Comparison of ENCODE assay signal across 13 cellular contexts in the genomic region with DNA sequence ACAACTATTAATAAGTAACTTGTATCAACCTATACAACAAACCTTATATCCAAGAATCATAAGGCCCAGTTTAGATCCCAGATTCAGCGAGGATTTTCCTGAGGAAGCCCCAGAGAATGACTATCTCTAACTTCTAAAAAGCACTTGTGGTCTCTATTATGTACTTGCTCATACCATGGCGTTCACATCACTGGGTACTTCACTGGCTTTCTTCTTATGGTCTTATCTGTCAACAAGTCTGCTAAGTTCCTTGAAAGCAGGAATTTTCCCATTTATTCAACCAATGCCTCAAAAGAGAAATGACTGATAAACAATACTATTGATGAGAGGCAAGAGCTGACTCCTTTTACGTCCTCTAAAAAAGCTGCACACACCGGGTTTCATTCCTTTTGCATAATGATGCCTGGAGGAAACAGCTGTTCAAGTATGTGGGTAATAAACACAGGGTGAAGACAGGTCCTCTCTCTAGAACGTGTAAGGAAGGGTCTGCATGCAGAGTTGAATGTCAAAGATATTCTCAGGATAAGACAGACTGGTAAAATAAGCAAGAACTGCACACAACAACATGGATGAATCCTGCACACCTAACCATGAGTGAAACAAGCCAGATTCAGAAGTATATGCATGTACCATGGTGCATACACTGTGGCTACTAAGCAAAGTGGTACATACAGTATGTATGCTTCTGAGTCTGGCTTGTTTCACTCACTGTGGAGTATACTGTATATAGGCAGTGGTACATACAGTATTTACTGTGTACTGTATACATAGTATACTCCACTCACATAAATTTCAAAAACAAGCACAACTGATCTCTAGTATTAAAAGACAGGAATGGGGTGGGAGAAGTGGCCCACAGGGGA. TPM values are rescaled to one million over a fixed set of nuclear protein-coding genes. Genes with fewer than 3 reads are reported as not detected.
DNase-seq lines count a peak whose midpoint lies in the region; ATAC-seq, FAIRE-seq and TF ChIP-seq lines count a peak whose summit lies in the region.
"Had no signal": no experiment of that assay in that cellular context is flagged by ENCODE, and none has a peak within 500 bp of the region (broad histone marks: within the 10 kb centered on the region; RNA-seq: fewer than 3 reads in every experiment).

No MANE protein-coding gene starts in this region.

- H3K4me1 Mint-ChIP-seq in astrocyte (ENCODE audit: low read depth, unreplicated experiment) (peaks cover 48% of the 10 kb centered on the region), Caco-2 (ENCODE audit: low read depth, unreplicated experiment) (peaks cover 32% of the 10 kb centered on the region)

- no peaks in the 10 kb centered on the region for H3K27me3 Mint-ChIP-seq in astrocyte (ENCODE audit: low read depth, unreplicated experiment)
- no peaks in the 10 kb centered on the region for H3K27me3 Mint-ChIP-seq in Caco-2 (ENCODE audit: insufficient read depth, unreplicated experiment)

- H3K4me2 ChIP-seq in astrocyte (ENCODE audit: low read length): no peak overlapping the region
- H3K4me2 ChIP-seq: neural progenitor cell had no signal

- H3K9ac ChIP-seq in astrocyte (ENCODE audit: low read length): no peak overlapping the region
- H3K9ac ChIP-seq: neural progenitor cell had no signal

- H3K36me3 Mint-ChIP-seq in astrocyte (ENCODE audit: low read depth, unreplicated experiment) (no peaks in the 10 kb centered on the region), Caco-2 (ENCODE audit: insufficient read depth, unreplicated experiment) (peaks cover 20% of the 10 kb centered on the region)

- no peak overlapping the region for H2AFZ ChIP-seq in astrocyte (ENCODE audit: low read depth, low read length)
- H2AFZ ChIP-seq: neural progenitor cell had no signal

- peaks cover 100% of the 10 kb centered on the region for H3K79me2 ChIP-seq in astrocyte (ENCODE audit: insufficient read depth, low read length)

- H3K4me1 ChIP-seq in astrocyte (ENCODE audit: insufficient read depth, low read length): no peaks in the 10 kb centered on the region
- peaks cover 9% of the 10 kb centered on the region; the same call in 1 of the 2 replicates for H3K4me1 ChIP-seq in Caco-2
- H3K4me1 ChIP-seq in left lung: peaks cover 1 to 75% of the 10 kb centered on the region in 2 donors

- H3K27ac ChIP-seq in astrocyte (ENCODE audit: low read depth, low read length) (no peak overlapping the region), left lung (no peak overlapping the region)
- H3K27ac ChIP-seq: neural progenitor cell had no signal

- H3K4me3 Mint-ChIP-seq in astrocyte (ENCODE audit: unreplicated experiment) (no peak overlapping the region), Caco-2 (ENCODE audit: unreplicated experiment) (no peak overlapping the region)
- H3K4me3 Mint-ChIP-seq: neural progenitor cell had no signal

- H3K27ac Mint-ChIP-seq in astrocyte (ENCODE audit: unreplicated experiment) (no peak overlapping the region), Caco-2 (ENCODE audit: unreplicated experiment) (no peak overlapping the region)
- H3K27ac Mint-ChIP-seq: neural progenitor cell had no signal

- intact Hi-C loops in posterior vena cava (cut with DNase I): no loop called here
- intact Hi-C loops in Caco-2 (cut with micrococcal nuclease; ENCODE audit: unreplicated experiment): no loop called here
- intact Hi-C loops in left lung (cut with DNase I): loop anchor here in 1 of 2 donors (10.0 kb wide), 1 partner anchor 55 kb away; no protein-coding TSS in a partner anchor

- ATAC-seq in GM19463 (IDR thresholded peaks at IDR 0.05; ENCODE audit: unreplicated experiment) (peak; percentile 62), HG02981 (IDR thresholded peaks at IDR 0.05; ENCODE audit: unreplicated experiment) (peak; percentile 46), left lung (no peak)

- CTCF ChIA-PET in Caco-2 (lab: Charles Lee): no interaction called here

- no peaks in the 10 kb centered on the region for H3K9me3 Mint-ChIP-seq in astrocyte (ENCODE audit: unreplicated experiment)
- no peaks in the 10 kb centered on the region for H3K9me3 Mint-ChIP-seq in Caco-2 (ENCODE audit: unreplicated experiment)
- H3K9me3 Mint-ChIP-seq: neural progenitor cell had no signal

- peak; percentile 90 for FAIRE-seq in GM12892 (lab: Jason Lieb, UNC)
- peak; percentile 34 for FAIRE-seq in astrocyte (lab: Jason Lieb, UNC)

- no TSS peak for BruUV-seq in Caco-2 (replicated peaks; lab: Mats Ljungman, UMichigan)

- TF ChIP-seq CTCF in astrocyte (IDR thresholded peaks at IDR 0.05; ENCODE audit: insufficient read depth, low read depth, low read length) (no peak), Caco-2 (IDR thresholded peaks at IDR 0.05; ENCODE audit: insufficient read depth in 1 of 2, low read depth in 1 of 2, low read length in 1 of 2, severe bottlenecking in 1 of 2, unreplicated experiment in 1 of 2) (no peak), left lung (IDR thresholded peaks at IDR 0.05) (no peak)

- H3K4me3 ChIP-seq in astrocyte (ENCODE audit: insufficient read depth, low read depth, low read length) (no peak overlapping the region), Caco-2 (ENCODE audit: low read depth, low read length) (no peak overlapping the region), left lung (no peak overlapping the region)
- H3K4me3 ChIP-seq: neural progenitor cell had no signal

- POLR2A ChIA-PET in Caco-2 (lab: Charles Lee): no interaction called here

- no peaks in the 10 kb centered on the region for H3K27me3 ChIP-seq in astrocyte (ENCODE audit: insufficient read depth, low read length)
- H3K27me3 ChIP-seq in Caco-2 (replicated peaks; ENCODE audit: control insufficient read depth, insufficient read depth, low read length): no peaks in the 10 kb centered on the region
- H3K27me3 ChIP-seq in left lung: no peaks in the 10 kb centered on the region
- H3K27me3 ChIP-seq: neural progenitor cell had no signal

- no peaks in the 10 kb centered on the region for H3K9me3 ChIP-seq in astrocyte (ENCODE audit: insufficient read depth, low read depth, low read length)
- H3K9me3 ChIP-seq in Caco-2: no peaks in the 10 kb centered on the region
- H3K9me3 ChIP-seq in left lung: no peaks in the 10 kb centered on the region

- DNase-seq in GM12892 (ENCODE audit: insufficient read length): no peak
- DNase-seq in astrocyte (ENCODE audit: low read depth): peak; percentile 50
- DNase-seq in posterior vena cava (ENCODE audit: low spot score): no peak
- no peak for DNase-seq in Caco-2
- no peak for DNase-seq in stimulated activated naive CD4-positive, alpha-beta T cell treated with Interleukin-2 at 50 U/mL for 16 hours (lab: John Stamatoyannopoulos, UW)
- DNase-seq in left lung: no peak
- DNase-seq: aorta; NCI-H774; stimulated activated CD4-positive, alpha-beta T cell treated with anti-CD3 and anti-CD28 coated beads, Interleukin-1b, Interleukin-23, amount 100 ng/mL, for 48 hours; SW 1271 had no signal

- peaks cover 99% of the 10 kb centered on the region for H4K20me1 ChIP-seq in astrocyte (ENCODE audit: insufficient read depth, low read length)

- no peak for TF ChIP-seq POLR2A in GM12892 (IDR thresholded peaks at IDR 0.05; ENCODE audit: low read depth, low read length)

- H3K36me3 ChIP-seq in astrocyte (ENCODE audit: insufficient read depth, low read length) (peaks cover 6% of the 10 kb centered on the region), Caco-2 (ENCODE audit: control insufficient read depth, insufficient read depth, low read length) (no peaks in the 10 kb centered on the region), left lung (peaks cover 0 to 6% of the 10 kb centered on the region in 2 donors)
- H3K36me3 ChIP-seq: neural progenitor cell had no signal

RNA-seq across cellular contexts. Expression of gene RYBP, which starts 6.9 kb away (rescaled TPM):
- polyA plus RNA-seq in GM12892 (2012; ENCODE audit: missing spikeins): 10.9 TPM
- 24.4 and 24.9 TPM in 2 replicates for total RNA-seq in astrocyte
- total RNA-seq in posterior vena cava: 10 to 100 TPM; 14.0 to 15.0 TPM
- 13.2 and 13.9 TPM in 2 replicates for total RNA-seq in Caco-2 (2022)
- 10 to 100 TPM; 15.2 to 17.6 TPM for total RNA-seq in left lung
